8 cellular contexts compared by ENCODE assay signal in the genomic region with DNA sequence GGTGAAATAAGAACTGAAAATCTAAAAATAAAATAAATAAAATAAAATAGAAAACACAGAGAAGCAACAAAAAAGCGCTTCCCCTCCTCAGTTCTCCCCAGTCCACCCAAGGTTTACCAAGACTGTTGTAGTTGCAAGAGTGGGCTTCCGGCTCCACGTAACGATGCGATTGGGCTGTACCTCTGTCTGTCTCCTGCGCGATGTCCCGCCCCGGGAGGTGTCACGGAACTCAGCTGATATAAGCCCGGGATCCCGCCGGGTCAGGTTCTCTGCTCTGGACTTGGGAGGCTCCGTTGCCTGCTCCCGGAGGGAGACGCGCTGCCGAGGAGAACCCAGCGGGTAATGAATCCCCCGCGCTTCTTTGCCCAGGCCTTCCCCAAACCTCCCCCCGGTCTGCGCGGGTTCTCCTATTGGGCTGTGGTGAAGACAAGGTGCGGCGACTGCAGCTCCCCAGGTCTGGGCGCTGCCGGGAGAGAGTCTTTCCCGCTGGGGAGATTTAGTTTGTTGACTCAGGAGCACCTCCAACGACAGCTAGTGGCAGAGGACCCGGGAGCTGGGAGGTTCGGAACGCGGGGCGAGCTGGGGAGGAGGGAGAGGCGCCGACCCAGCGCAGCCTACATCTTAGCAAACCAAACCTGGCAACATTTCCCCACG. TPM values are rescaled to one million over a fixed set of nuclear protein-coding genes. Genes with fewer than 3 reads are reported as not detected.
DNase-seq lines count a peak whose midpoint lies in the region; ATAC-seq and TF ChIP-seq lines count a peak whose summit lies in the region.

Gene SLFN5, plus strand, starts transcription at position 268 of the 654 bp plus-strand sequence. CDS start 15,619 bp downstream, outside the sequence.

- H3K36me3 Mint-ChIP-seq in natural killer cell treated with Interleukin-12 subunit alpha and Interleukin-12 subunit beta and Interleukin-15 and Interleukin-18, amount 100 ng/mL, for 72 hours: peaks cover 11% of the 10 kb centered on the region

- peak; percentile 81 for ATAC-seq in GM21515 (IDR thresholded peaks at IDR 0.05; ENCODE audit: unreplicated experiment)
- ATAC-seq in natural killer cell treated with Interleukin-12 subunit alpha and Interleukin-12 subunit beta and Interleukin-15 and Interleukin-18, amount 100 ng/mL, for 72 hours: peak; percentile 84 to 89

- no peaks in the 10 kb centered on the region for H3K27me3 Mint-ChIP-seq in natural killer cell treated with Interleukin-12 subunit alpha and Interleukin-12 subunit beta and Interleukin-15 and Interleukin-18, amount 100 ng/mL, for 72 hours

- DNase-seq in DMS 273 treated with DMSO at 0.1 percent for 48 hours (lab: John Stamatoyannopoulos, UW): peak; percentile 56
- DNase-seq in HuH-7 (ENCODE audit: low spot score): peak; percentile 51
- DNase-seq in RPMI7951 (ENCODE audit: low read depth): peak; percentile 87
- DNase-seq in activated effector memory CD4-positive, alpha-beta T cell treated with anti-CD3 and anti-CD28 coated beads, Interleukin-2, amount 50 U/mL, for 16 hours: peak; percentile 97
- peak; percentile 95 for DNase-seq in fibroblast of the aortic adventitia (ENCODE audit: low read depth)
- DNase-seq in natural killer cell treated with Interleukin-12 subunit alpha and Interleukin-12 subunit beta and Interleukin-15 and Interleukin-18, amount 100 ng/mL, for 72 hours (ENCODE audit: low spot score): peak; percentile 94
- DNase-seq in stimulated activated naive CD4-positive, alpha-beta T cell treated with Interleukin-2 at 50 U/mL for 16 hours (lab: John Stamatoyannopoulos, UW): peak; percentile 90

- H3K9me3 Mint-ChIP-seq in natural killer cell treated with Interleukin-12 subunit alpha and Interleukin-12 subunit beta and Interleukin-15 and Interleukin-18, amount 100 ng/mL, for 72 hours: no peaks in the 10 kb centered on the region

- peak within 1 kb of the TSS; percentile 92 to 98 for H3K27ac Mint-ChIP-seq in natural killer cell treated with Interleukin-12 subunit alpha and Interleukin-12 subunit beta and Interleukin-15 and Interleukin-18, amount 100 ng/mL, for 72 hours

- H3K4me1 Mint-ChIP-seq in natural killer cell treated with Interleukin-12 subunit alpha and Interleukin-12 subunit beta and Interleukin-15 and Interleukin-18, amount 100 ng/mL, for 72 hours (ENCODE audit: low read depth in 2 of 2): peaks cover 64 to 69% of the 10 kb centered on the region in 2 donors

- H3K4me3 Mint-ChIP-seq in natural killer cell treated with Interleukin-12 subunit alpha and Interleukin-12 subunit beta and Interleukin-15 and Interleukin-18, amount 100 ng/mL, for 72 hours: peak within 1 kb of the TSS; percentile 96

- TF ChIP-seq CTCF in fibroblast of the aortic adventitia (IDR thresholded peaks at IDR 0.05; ENCODE audit: insufficient read depth, low read length): no peak

- peak within 1 kb of the TSS; percentile 94 for H3K4me3 ChIP-seq in fibroblast of the aortic adventitia (ENCODE audit: low read depth, low read length)

RNA-seq across cellular contexts. Expression of gene SLFN5, which starts in this region (rescaled TPM):
- total RNA-seq in RPMI7951 (2014; rRNA removed; shearing (Covaris generic)): 9.7 and 12.0 TPM in 2 replicates
- total RNA-seq in fibroblast of the aortic adventitia (ENCODE audit: low replicate concordance): 107 and 176 TPM in 2 replicates
- total RNA-seq in natural killer cell treated with Interleukin-12 subunit alpha and Interleukin-12 subunit beta and Interleukin-15 and Interleukin-18, amount 100 ng/mL, for 72 hours: 10 to 100 TPM; 29.0 to 46.7 TPM

Comparison
In these comparisons a context has a peak if more than half of its experiments do, and no peak if none do; other contexts are left out.
1. Peak in every context shown above with its lines: DNase-seq, ATAC-seq and H3K4me3 ChIP-seq.